In genomic region chr15:83010709-83011270, GRCh38 we compare ENCODE assay signal across 8 cellular contexts.
DNase-seq lines count a peak whose midpoint lies in the region; ATAC-seq and TF ChIP-seq lines count a peak whose summit lies in the region.

No MANE protein-coding gene starts in this region.

- peak; percentile 95 for TF ChIP-seq CTCF in GM12872 (IDR thresholded peaks at IDR 0.05; ENCODE audit: insufficient read depth, low read depth, low read length)
- TF ChIP-seq CTCF in astrocyte of the cerebellum (IDR thresholded peaks at IDR 0.05; ENCODE audit: low read depth, low read length, missing control alignments): peak; percentile 96

- peak overlapping the region; percentile 70 for H3K4me3 ChIP-seq in astrocyte of the cerebellum (ENCODE audit: low read depth, low read length)

- in situ Hi-C loops in astrocyte of the cerebellum (cut with HindIII; ENCODE audit: low sequenced_read_pairs): loop anchor here (5.0 kb wide), 1 partner anchor 87 kb away; no protein-coding TSS in a partner anchor

- DNase-seq in NAMALWA (ENCODE audit: low spot score) (peak; percentile 89), T-helper 2 cell (peak; percentile 14 to 89 (median 57)), astrocyte of the cerebellum (ENCODE audit: low read depth) (peak; percentile 64), hippocampal formation (lab: John Stamatoyannopoulos, UW) (peak; percentile 55 to 60), retina (peak; percentile 84), NCI-H187 treated with DMSO at 0.1 percent for 48 hours (lab: John Stamatoyannopoulos, UW) (no peak)

- peak; percentile 63 for ATAC-seq in HG02588 (IDR thresholded peaks at IDR 0.05; ENCODE audit: unreplicated experiment)
